Comparison of ENCODE assay signal across 19 cellular contexts in the genomic region with DNA sequence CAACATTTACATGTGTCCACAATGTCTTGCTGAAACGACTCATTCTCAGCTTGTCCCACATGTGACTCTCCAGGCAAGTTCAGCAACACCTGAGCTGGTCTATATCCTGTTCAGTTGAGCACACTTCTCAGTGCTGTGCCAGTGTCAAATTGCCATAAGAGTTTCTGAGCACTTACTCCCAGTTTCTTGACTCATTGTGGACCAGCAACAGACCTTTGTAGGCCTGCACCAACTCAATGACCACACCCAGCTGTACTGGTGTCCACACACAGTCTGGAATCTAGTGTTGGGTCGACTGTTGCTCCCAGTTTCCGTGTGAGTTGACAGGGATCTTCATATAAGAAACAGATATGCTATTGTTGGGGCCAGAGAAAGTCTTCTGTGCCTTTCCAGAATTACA.
"Had no signal": no experiment of that assay in that cellular context is flagged by ENCODE, and none has a peak within 500 bp of the region (broad histone marks: within the 10 kb centered on the region; RNA-seq: fewer than 3 reads in every experiment).

No MANE protein-coding gene starts in this region.

- DNase-seq: effector memory CD4-positive, alpha-beta T cell; immature natural killer cell; left ventricle myocardium superior; mesenchymal stem cell; midbrain; naive thymus-derived CD4-positive, alpha-beta T cell; posterior cingulate gyrus; stimulated activated CD4-positive, alpha-beta T cell treated with anti-CD3 and anti-CD28 coated beads, Interleukin-12 subunit alpha, Interleukin-12 subunit beta, amount 100 ng/mL, for 4 hours; stimulated activated naive CD4-positive, alpha-beta T cell; stomach; substantia nigra; trophoblast cell had no signal

- H3K4me3 ChIP-seq: esophagus muscularis mucosa, lung, stomach, thoracic aorta, vagina had no signal

- H3K4me1 ChIP-seq: stomach, vagina had no signal

- H3K27me3 ChIP-seq: esophagus muscularis mucosa, neutrophil, stomach, vagina had no signal

- H3K36me3 ChIP-seq: esophagus muscularis mucosa, neutrophil, stomach, thoracic aorta, vagina had no signal

- ATAC-seq: left ventricle myocardium superior; naive thymus-derived CD4-positive, alpha-beta T cell; sciatic nerve had no signal

- H3K9me3 ChIP-seq: neutrophil, stomach, thoracic aorta, vagina had no signal

- H3K27ac ChIP-seq: epithelial cell of prostate, esophagus muscularis mucosa, neutrophil, stomach, thoracic aorta, vagina had no signal
